ENCODE assay signal across 8 cellular contexts in genomic region chr6:10528170-10528981, GRCh38. TPM values are rescaled to one million over a fixed set of nuclear protein-coding genes. Genes with fewer than 3 reads are reported as not detected.
DNase-seq lines count a peak whose midpoint lies in the region; ATAC-seq and TF ChIP-seq lines count a peak whose summit lies in the region.

No MANE protein-coding gene starts in this region.

- H3K27ac ChIP-seq in BLaER1 treated with 17β-estradiol and CSF1 and Interleukin-3, amounts not matched to agents 10 nM and 100 nM = peak overlapping the region in 4 of 11 experiments; percentile 14 to 51 (median 32); a peak in 8 of 22 replicates
- H3K27ac ChIP-seq in liver (ENCODE audit: low read depth in 1 of 2, low read length in 2 of 2) (peak overlapping the region; percentile 80 to 91), upper lobe of left lung (peak overlapping the region; percentile 80 to 88 (median 84))

- DNase-seq in NOMO-1 treated with dmso at 0.1 percent for 144 hours (lab: John Stamatoyannopoulos, UW; ENCODE audit: unreplicated experiment) (peak; percentile 65), astrocyte of the hippocampus (ENCODE audit: low read depth, low spot score) (peak; percentile 64), upper lobe of left lung (peak in 1 of 2 donors; percentile 74), NCI-H1092 treated with DMSO at 0.1 percent for 48 hours (lab: John Stamatoyannopoulos, UW) (no peak)

- WGBS in liver = 3% methylated on average over 11 of the region's 11 CpGs
- 5 to 8% methylated on average over 11 of the region's 11 CpGs for WGBS in upper lobe of left lung, 2 donors

- TF ChIP-seq POLR2A in upper lobe of left lung (IDR thresholded peaks at IDR 0.05) = peak in 3 of 4 donors; percentile 39 to 83 (median 58)

- H4K20me1 ChIP-seq in BLaER1 treated with 17β-estradiol and CSF1 and Interleukin-3, amounts not matched to agents 10 nM and 100 nM = no peaks in the 10 kb centered on the region

- H3K27me3 ChIP-seq in BLaER1 treated with 17β-estradiol and CSF1 and Interleukin-3, amounts not matched to agents 10 nM and 100 nM = peaks cover 0 to 14% (median 9%) of the 10 kb centered on the region in 11 experiments; a peak in 10 of 22 replicates
- H3K27me3 ChIP-seq in liver (ENCODE audit: control insufficient read depth in 4 of 4, insufficient read depth in 4 of 4, low read length in 3 of 4) (no peaks in the 10 kb centered on the region), upper lobe of left lung (no peaks in the 10 kb centered on the region)

- H3K4me3 ChIP-seq in BLaER1 treated with 17β-estradiol and CSF1 and Interleukin-3, amounts not matched to agents 10 nM and 100 nM = peak overlapping the region in 5 of 10 experiments; percentile 16 to 58 (median 53); a peak in 10 of 20 replicates
- H3K4me3 ChIP-seq in liver (ENCODE audit: low read depth in 1 of 3, low read length in 3 of 3) (peak overlapping the region; percentile 71 to 74 (median 73)), upper lobe of left lung (peak overlapping the region; percentile 11 to 51 (median 46))

- peak overlapping the region in 4 of 11 experiments; percentile 38 to 70 (median 60); a peak in 7 of 22 replicates for H3K9ac ChIP-seq in BLaER1 treated with 17β-estradiol and CSF1 and Interleukin-3, amounts not matched to agents 10 nM and 100 nM
- peak overlapping the region; percentile 40 to 93 for H3K9ac ChIP-seq in liver (ENCODE audit: low read depth in 1 of 2, low read length in 2 of 2)

- H3K4me1 ChIP-seq in BLaER1 treated with 17β-estradiol and CSF1 and Interleukin-3, amounts not matched to agents 10 nM and 100 nM = peaks cover 42 to 57% (median 46%) of the 10 kb centered on the region in 10 experiments
- H3K4me1 ChIP-seq in liver (ENCODE audit: control insufficient read depth in 4 of 4, insufficient read depth in 4 of 4, low read length in 3 of 4) (peaks cover 1 to 31% (median 17%) of the 10 kb centered on the region in 4 donors), upper lobe of left lung (peaks cover 0 to 35% (median 13%) of the 10 kb centered on the region in 4 donors)

- ATAC-seq in GM18909 (IDR thresholded peaks at IDR 0.05; ENCODE audit: poor library complexity, unreplicated experiment) (peak; percentile 71), HG03064 (IDR thresholded peaks at IDR 0.05; ENCODE audit: low read depth, unreplicated experiment) (peak; percentile 64), upper lobe of left lung (ENCODE audit: low FRiP score in 2 of 2) (peak; percentile 72 to 90)

- peak in 1 of 4 donors; percentile 62 for TF ChIP-seq EP300 in upper lobe of left lung (IDR thresholded peaks at IDR 0.05)

- peak overlapping the region; percentile 20 to 85 (median 60) for H3K4me2 ChIP-seq in BLaER1 treated with 17β-estradiol and CSF1 and Interleukin-3, amounts not matched to agents 10 nM and 100 nM

- no peaks in the 10 kb centered on the region for H3K9me3 ChIP-seq in BLaER1 treated with 17β-estradiol and CSF1 and Interleukin-3, amounts not matched to agents 10 nM and 100 nM (replicated peaks in 1 of 11)
- H3K9me3 ChIP-seq in liver (ENCODE audit: control insufficient read depth in 4 of 4, low read length in 3 of 4) = no peaks in the 10 kb centered on the region
- H3K9me3 ChIP-seq in upper lobe of left lung = no peaks in the 10 kb centered on the region

- no peaks in the 10 kb centered on the region for H3K36me3 ChIP-seq in BLaER1 treated with 17β-estradiol and CSF1 and Interleukin-3, amounts not matched to agents 10 nM and 100 nM
- H3K36me3 ChIP-seq in liver (ENCODE audit: control insufficient read depth in 4 of 4, insufficient read depth in 3 of 4, low read depth in 1 of 4, low read length in 3 of 4) = no peaks in the 10 kb centered on the region
- no peaks in the 10 kb centered on the region for H3K36me3 ChIP-seq in upper lobe of left lung

- TF ChIP-seq RAD21 in liver (IDR thresholded peaks at IDR 0.05) = peak; percentile 31 to 44

- TF ChIP-seq CTCF in liver (IDR thresholded peaks at IDR 0.05; ENCODE audit: low read depth, low read length, missing input control) (no peak), upper lobe of left lung (IDR thresholded peaks at IDR 0.05) (no peak)

TF ChIP-seq in liver, 16 proteins besides CTCF, POLR2A, EP300 and RAD21:
- TF ChIP-seq YY1 (IDR thresholded peaks at IDR 0.05) (peak; percentile 65), SP1 (IDR thresholded peaks at IDR 0.05) (peak; percentile 85), TAF1 (conservative IDR thresholded peaks at IDR 0.05) (peak; percentile 91), REST (IDR thresholded peaks at IDR 0.05) (peak; percentile 82), GABPA (IDR thresholded peaks at IDR 0.05 in 1 of 2, conservative IDR thresholded peaks at IDR 0.05 in 1 of 2) (peak in 1 of 2 donors; percentile 72), JUND (IDR thresholded peaks at IDR 0.05) (peak in 1 of 2 donors; percentile 70), ATF3 (IDR thresholded peaks at IDR 0.05) (no peak), ZBTB33 (IDR thresholded peaks at IDR 0.05) (peak; percentile 45), FOXA1 (IDR thresholded peaks at IDR 0.05) (peak; percentile 56), MAX (IDR thresholded peaks at IDR 0.05) (peak; percentile 52), EGR1 (IDR thresholded peaks at IDR 0.05; ENCODE audit: low read depth in 2 of 2) (peak in 1 of 2 donors; percentile 8), FOXA2 (IDR thresholded peaks at IDR 0.05) (peak; percentile 64), RXRA (IDR thresholded peaks at IDR 0.05) (peak; percentile 45 to 70), HNF4A (conservative IDR thresholded peaks at IDR 0.05) (peak; percentile 74 to 82), NR2F2 (IDR thresholded peaks at IDR 0.05) (no peak), HNF4G (IDR thresholded peaks at IDR 0.05) (no peak)

RNA-seq across cellular contexts. Expression of gene GCNT2, which starts 7.2 kb away (rescaled TPM):
- total RNA-seq in liver (10 to 100 TPM in 1 of 2 donors, 1 to 10 TPM in 1; 2.8 to 16.7 TPM), upper lobe of left lung (10 to 100 TPM; 18.7 to 97.4 (median 44.5) TPM)
- polyA plus RNA-seq in liver = 1 to 10 TPM; 4.1 to 4.3 TPM
